ENCODE assay signal across 24 cellular contexts in the genomic region with DNA sequence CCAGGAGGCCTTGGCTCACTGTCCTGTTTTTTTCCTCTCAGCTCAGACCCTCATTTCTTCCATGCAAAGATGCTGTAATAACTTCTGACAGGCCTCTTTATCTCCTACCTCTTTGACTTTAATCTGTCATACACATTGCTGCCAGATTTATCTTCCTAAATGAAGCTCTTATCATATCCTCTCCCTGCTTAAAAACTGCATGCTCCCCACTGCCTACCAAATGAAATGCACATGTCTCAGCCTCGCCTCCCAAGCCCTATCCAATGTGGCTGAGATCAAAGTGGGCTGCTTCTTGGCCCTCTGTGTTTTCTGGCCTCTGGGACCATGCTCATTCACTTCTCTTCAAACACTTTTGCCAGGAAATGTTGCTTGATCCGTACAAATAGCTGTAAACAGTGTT.
"Had no signal": no experiment of that assay in that cellular context is flagged by ENCODE, and none has a peak within 500 bp of the region (broad histone marks: within the 10 kb centered on the region; RNA-seq: fewer than 3 reads in every experiment).

No MANE protein-coding gene starts in this region.

- DNase-seq: effector memory CD8-positive, alpha-beta T cell; esophagus squamous epithelium; foreskin keratinocyte; kidney; left cardiac atrium; left ventricle myocardium inferior; lower lobe of right lung; midbrain; psoas muscle; retina; sigmoid colon; stimulated activated CD4-positive, alpha-beta T cell treated with anti-CD3 and anti-CD28 coated beads, Interleukin-2, amount 100 ng/mL, for 24 hours; stimulated activated CD4-positive, alpha-beta T cell treated with anti-CD3 and anti-CD28 coated beads, Interleukin-4, amount 100 ng/mL, for 4 hours; stimulated activated naive B cell treated with anti-CD40 and anti-IgM and Interleukin-4, amounts not matched to agents 10 μg/mL and 1 μg/mL and 100 μg/mL, for 72 hours; stomach; substantia nigra; uterus had no signal

- H3K27me3 Mint-ChIP-seq: dendritic cell treated with granulocyte-macrophage colony-stimulating factor and Interleukin-4, amounts not matched to agents 40 ng/mL and 50 ng/mL, for 4 days; effector memory CD8-positive, alpha-beta T cell; memory B cell; natural killer cell treated with Interleukin-12 subunit alpha and Interleukin-12 subunit beta and Interleukin-15 and Interleukin-18, amount 100 ng/mL, for 72 hours; stimulated activated naive B cell treated with anti-CD40 and anti-IgM and Interleukin-4, amounts not matched to agents 10 μg/mL and 1 μg/mL and 100 μg/mL, for 72 hours had no signal

- H3K4me3 Mint-ChIP-seq: dendritic cell treated with granulocyte-macrophage colony-stimulating factor and Interleukin-4, amounts not matched to agents 40 ng/mL and 50 ng/mL, for 4 days; effector memory CD8-positive, alpha-beta T cell; memory B cell; natural killer cell treated with Interleukin-12 subunit alpha and Interleukin-12 subunit beta and Interleukin-15 and Interleukin-18, amount 100 ng/mL, for 72 hours; stimulated activated naive B cell treated with anti-CD40 and anti-IgM and Interleukin-4, amounts not matched to agents 10 μg/mL and 1 μg/mL and 100 μg/mL, for 72 hours had no signal

- H3K27me3 ChIP-seq: esophagus squamous epithelium, foreskin keratinocyte, hepatocyte, sigmoid colon, stomach, upper lobe of left lung, uterus had no signal

- H3K27ac ChIP-seq: esophagus squamous epithelium, foreskin keratinocyte, hepatocyte, lower lobe of right lung, psoas muscle, sigmoid colon, skin epidermis, stomach, thoracic aorta, upper lobe of left lung had no signal

- H3K9me3 Mint-ChIP-seq: dendritic cell treated with granulocyte-macrophage colony-stimulating factor and Interleukin-4, amounts not matched to agents 40 ng/mL and 50 ng/mL, for 4 days; effector memory CD8-positive, alpha-beta T cell; natural killer cell treated with Interleukin-12 subunit alpha and Interleukin-12 subunit beta and Interleukin-15 and Interleukin-18, amount 100 ng/mL, for 72 hours had no signal

- H3K4me3 ChIP-seq: esophagus squamous epithelium, hepatocyte, left ventricle myocardium inferior, lower lobe of right lung, psoas muscle, sigmoid colon, skin epidermis, stomach, thoracic aorta, upper lobe of left lung, uterus had no signal

- ATAC-seq: effector memory CD8-positive, alpha-beta T cell; foreskin keratinocyte; lower lobe of right lung; natural killer cell treated with Interleukin-12 subunit alpha and Interleukin-12 subunit beta and Interleukin-15 and Interleukin-18, amount 100 ng/mL, for 72 hours; psoas muscle; stimulated activated naive B cell treated with anti-CD40 and anti-IgM and Interleukin-4, amounts not matched to agents 10 μg/mL and 1 μg/mL and 100 μg/mL, for 72 hours had no signal

- H3K27ac Mint-ChIP-seq: dendritic cell treated with granulocyte-macrophage colony-stimulating factor and Interleukin-4, amounts not matched to agents 40 ng/mL and 50 ng/mL, for 4 days; effector memory CD8-positive, alpha-beta T cell; memory B cell had no signal

- H3K36me3 ChIP-seq: esophagus squamous epithelium, left ventricle myocardium inferior, lower lobe of right lung, sigmoid colon, stomach, thoracic aorta, upper lobe of left lung, uterus had no signal

- H3K4me1 Mint-ChIP-seq: memory B cell; stimulated activated naive B cell treated with anti-CD40 and anti-IgM and Interleukin-4, amounts not matched to agents 10 μg/mL and 1 μg/mL and 100 μg/mL, for 72 hours had no signal

- H3K9me3 ChIP-seq: esophagus squamous epithelium, left ventricle myocardium inferior, lower lobe of right lung, psoas muscle, sigmoid colon, stomach, thoracic aorta, upper lobe of left lung, uterus had no signal

- H3K36me3 Mint-ChIP-seq: memory B cell; natural killer cell treated with Interleukin-12 subunit alpha and Interleukin-12 subunit beta and Interleukin-15 and Interleukin-18, amount 100 ng/mL, for 72 hours had no signal

- H3K4me1 ChIP-seq: foreskin keratinocyte, stomach, uterus had no signal
